Comparison of ENCODE assay signal across 8 cellular contexts in the genomic region with DNA sequence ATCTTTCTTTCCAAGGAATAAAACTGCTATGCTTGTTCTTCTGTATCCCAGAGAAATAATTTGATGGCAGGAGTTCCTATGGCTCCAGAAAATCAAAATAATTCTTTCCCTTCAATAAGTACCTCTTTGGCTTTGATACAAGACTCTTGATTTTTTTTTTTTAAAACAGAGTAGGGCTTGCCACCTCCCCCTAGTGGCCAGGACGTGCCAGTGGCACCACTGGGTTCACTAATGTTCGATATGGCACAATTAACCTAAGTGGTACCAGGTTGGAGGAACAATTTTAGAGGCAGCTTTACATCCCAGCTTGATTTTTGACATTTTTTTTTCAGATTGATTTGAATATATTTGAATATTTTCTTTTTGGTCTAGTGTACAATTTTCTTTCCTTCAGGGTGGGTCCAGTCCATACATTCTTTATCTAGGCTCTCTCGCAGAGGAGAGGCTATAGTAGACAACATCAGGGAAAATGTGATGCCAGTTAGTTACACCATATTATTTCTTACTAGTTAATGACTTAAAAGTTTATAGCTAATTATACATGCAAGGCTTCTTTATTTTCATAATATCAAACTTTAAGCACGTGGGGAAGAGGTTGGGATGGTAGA.
DNase-seq lines count a peak whose midpoint lies in the region; ATAC-seq, FAIRE-seq and TF ChIP-seq lines count a peak whose summit lies in the region.

No MANE protein-coding gene starts in this region.

- H3K36me3 Mint-ChIP-seq in naive thymus-derived CD8-positive, alpha-beta T cell, result peaks cover 0 to 5% (median 3%) of the 10 kb centered on the region in 3 donors

- H3K4me1 Mint-ChIP-seq in naive thymus-derived CD8-positive, alpha-beta T cell, result no peaks in the 10 kb centered on the region

- peak; percentile 98 for ATAC-seq in HG02610 (IDR thresholded peaks at IDR 0.05; ENCODE audit: unreplicated experiment)
- peak; percentile 69 to 72 for ATAC-seq in naive thymus-derived CD8-positive, alpha-beta T cell
- ATAC-seq in sciatic nerve, result no peak

- POLR2A ChIA-PET in naive thymus-derived CD8-positive, alpha-beta T cell (lab: Charles Lee), result no interaction called here

- DNase-seq in GM12891 (ENCODE audit: insufficient read length, low spot score) (peak; percentile 22), NCI-H1105 (lab: John Stamatoyannopoulos, UW) (peak; percentile 22), dermis blood vessel endothelial cell (peak; percentile 66), sciatic nerve (ENCODE audit: low spot score) (no peak)
- DNase-seq in activated CD4-positive, CD25-positive, alpha-beta regulatory T cell treated with anti-CD3 and anti-CD28 coated beads, Interleukin-2, amount 50 U/mL, for 72 hours, result peak; percentile 38
- DNase-seq in naive thymus-derived CD8-positive, alpha-beta T cell, result peak; percentile 1 to 70 (median 30)

- H3K27me3 Mint-ChIP-seq in naive thymus-derived CD8-positive, alpha-beta T cell, result peaks cover 0 to 8% (median 5%) of the 10 kb centered on the region in 5 donors

- no peak for TF ChIP-seq POLR2A in GM12891 (IDR thresholded peaks at IDR 0.05; ENCODE audit: low read depth, low read length)

- no peak overlapping the region for H3K4me3 Mint-ChIP-seq in naive thymus-derived CD8-positive, alpha-beta T cell

- intact Hi-C loops in sciatic nerve (cut with DNase I), result no loop called here

- peak; percentile 68 for FAIRE-seq in A204.1 (lab: Jason Lieb, UNC)
- FAIRE-seq in GM12891 (lab: Jason Lieb, UNC), result peak; percentile 77

- no peak overlapping the region for H3K27ac Mint-ChIP-seq in naive thymus-derived CD8-positive, alpha-beta T cell

- peaks cover 0 to 12% (median 2%) of the 10 kb centered on the region in 9 donors for H3K9me3 Mint-ChIP-seq in naive thymus-derived CD8-positive, alpha-beta T cell

TF ChIP-seq in GM12891, 5 proteins besides CTCF, POLR2A, EP300 and RAD21:
- TF ChIP-seq POLR2AphosphoS5 (IDR thresholded peaks at IDR 0.05; ENCODE audit: low read depth, low read length) (no peak), PAX5 (IDR thresholded peaks at IDR 0.05; ENCODE audit: insufficient read depth, low read length, severe bottlenecking) (no peak), SPI1 (IDR thresholded peaks at IDR 0.05; ENCODE audit: low read depth, low read length) (no peak), TAF1 (IDR thresholded peaks at IDR 0.05; ENCODE audit: low read depth, low read length) (no peak), POU2F2 (IDR thresholded peaks at IDR 0.05; ENCODE audit: low read depth, low read length) (no peak)
